ENCODE assay signal across 12 cellular contexts in the genomic region with DNA sequence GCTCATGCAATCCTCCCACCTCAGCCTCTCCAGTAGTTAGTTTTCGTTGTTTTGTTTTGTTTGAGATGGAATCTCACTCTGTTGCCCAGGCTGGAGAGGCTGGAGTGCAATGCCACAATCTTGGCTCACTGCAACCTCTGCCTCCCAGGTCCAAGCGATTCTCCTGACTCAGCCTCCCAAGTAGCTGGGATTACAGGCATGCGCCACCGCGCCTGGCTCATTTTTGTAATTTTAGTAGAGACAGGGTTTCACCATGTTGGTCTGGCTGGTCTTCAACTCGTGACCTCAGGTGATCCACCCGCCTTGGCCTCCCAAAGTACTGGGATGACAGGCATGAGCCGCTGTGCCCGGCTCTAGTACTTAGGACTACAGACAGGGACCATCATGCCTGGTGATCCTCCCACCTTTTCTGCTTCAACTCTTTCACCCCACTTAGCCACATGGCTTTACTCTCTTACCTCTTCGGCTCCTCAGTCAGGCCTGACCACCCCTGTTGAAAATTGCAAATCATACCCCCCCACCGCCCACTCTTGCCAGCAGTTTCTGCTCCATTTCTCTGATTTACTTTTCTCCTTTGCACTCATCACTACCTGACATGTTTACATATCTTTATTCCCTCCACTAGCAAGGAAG.
DNase-seq lines count a peak whose midpoint lies in the region; ATAC-seq and TF ChIP-seq lines count a peak whose summit lies in the region.
"Had no signal": no experiment of that assay in that cellular context is flagged by ENCODE, and none has a peak within 500 bp of the region (broad histone marks: within the 10 kb centered on the region; RNA-seq: fewer than 3 reads in every experiment).

No MANE protein-coding gene starts in this region.

- H3K36me3 ChIP-seq in HEK293 (ENCODE audit: control insufficient read depth in 2 of 2, insufficient read depth in 1 of 2, low read length in 2 of 2) (no peaks in the 10 kb centered on the region), endodermal cell (ENCODE audit: control insufficient read depth, insufficient read depth, low read length) (no peaks in the 10 kb centered on the region), adrenal gland (replicated peaks in 1 of 2) (no peaks in the 10 kb centered on the region)

- H3K4me3 ChIP-seq in HEK293 (ENCODE audit: low read depth, low read length) (no peak overlapping the region), endodermal cell (ENCODE audit: low read length) (no peak overlapping the region), adrenal gland (no peak overlapping the region)
- H3K4me3 ChIP-seq: coronary artery, SJSA1 had no signal

- H3K9ac ChIP-seq in endodermal cell (ENCODE audit: extremely low read depth, low read length, poor library complexity, severe bottlenecking) = no peak overlapping the region

- intact Hi-C loops in adrenal gland (cut with DNase I) = no loop called here

- no peak for ATAC-seq in activated CD8-positive, alpha-beta memory T cell treated with anti-CD3 and anti-CD28 coated beads, Interleukin-2, amount 10 ng/mL, durations not matched to agents 7 days and 5 days
- ATAC-seq in HG02623 (IDR thresholded peaks at IDR 0.05; ENCODE audit: unreplicated experiment) = no peak

- no peaks in the 10 kb centered on the region for H3K36me3 Mint-ChIP-seq in activated CD8-positive, alpha-beta memory T cell treated with anti-CD3 and anti-CD28 coated beads, Interleukin-2, amount 10 ng/mL, durations not matched to agents 7 days and 5 days
- H3K36me3 Mint-ChIP-seq in endodermal cell (ENCODE audit: low read depth) (no peaks in the 10 kb centered on the region), progenitor cell of endocrine pancreas (ENCODE audit: insufficient read depth) (no peaks in the 10 kb centered on the region)

- CTCF ChIA-PET in activated CD8-positive, alpha-beta memory T cell treated with anti-CD3 and anti-CD28 coated beads, Interleukin-2, amount 10 ng/mL, durations not matched to agents 7 days and 5 days (lab: Charles Lee) = no interaction called here
- CTCF ChIA-PET in HEK293 (lab: Yijun Ruan, JAX) = interaction anchor here (0.6 kb wide), 1 partner anchor 13 kb away, joined by 3 read pairs; no protein-coding TSS in a partner anchor

- no peaks in the 10 kb centered on the region for H3K27me3 Mint-ChIP-seq in activated CD8-positive, alpha-beta memory T cell treated with anti-CD3 and anti-CD28 coated beads, Interleukin-2, amount 10 ng/mL, durations not matched to agents 7 days and 5 days
- H3K27me3 Mint-ChIP-seq in endodermal cell (ENCODE audit: insufficient read depth) = peaks cover 11% of the 10 kb centered on the region
- peaks cover 6% of the 10 kb centered on the region for H3K27me3 Mint-ChIP-seq in progenitor cell of endocrine pancreas

- no peaks in the 10 kb centered on the region for H3K9me3 ChIP-seq in HEK293 (ENCODE audit: control insufficient read depth, insufficient read depth, low read depth, low read length)
- H3K9me3 ChIP-seq in endodermal cell (ENCODE audit: control insufficient read depth, low read length) = no peaks in the 10 kb centered on the region
- H3K9me3 ChIP-seq in adrenal gland (replicated peaks in 1 of 3) = no peaks in the 10 kb centered on the region

- peak overlapping the region; percentile 13 for H3K27ac Mint-ChIP-seq in activated CD8-positive, alpha-beta memory T cell treated with anti-CD3 and anti-CD28 coated beads, Interleukin-2, amount 10 ng/mL, durations not matched to agents 7 days and 5 days
- H3K27ac Mint-ChIP-seq in endodermal cell = no peak overlapping the region
- peak overlapping the region; percentile 36 for H3K27ac Mint-ChIP-seq in progenitor cell of endocrine pancreas

- WGBS in endodermal cell (ENCODE audit: insufficient coverage in 1 of 2, insufficient read length in 1 of 2), 2 experiments = 87 to 90% methylated on average over 9 to 11 of the region's 11 CpGs
- 93 to 99% (median 95%) methylated on average over 11 of the region's 11 CpGs for WGBS in adrenal gland, 4 donors

- H3K9me3 Mint-ChIP-seq in activated CD8-positive, alpha-beta memory T cell treated with anti-CD3 and anti-CD28 coated beads, Interleukin-2, amount 10 ng/mL, durations not matched to agents 7 days and 5 days (ENCODE audit: low read depth) = no peaks in the 10 kb centered on the region
- H3K9me3 Mint-ChIP-seq in endodermal cell = peaks cover 2% of the 10 kb centered on the region
- no peaks in the 10 kb centered on the region for H3K9me3 Mint-ChIP-seq in progenitor cell of endocrine pancreas (ENCODE audit: low read depth)

- H3K4me1 Mint-ChIP-seq in activated CD8-positive, alpha-beta memory T cell treated with anti-CD3 and anti-CD28 coated beads, Interleukin-2, amount 10 ng/mL, durations not matched to agents 7 days and 5 days = peaks cover 39% of the 10 kb centered on the region
- H3K4me1 Mint-ChIP-seq in endodermal cell = peaks cover 19% of the 10 kb centered on the region
- H3K4me1 Mint-ChIP-seq in progenitor cell of endocrine pancreas (ENCODE audit: low read depth) = peaks cover 15% of the 10 kb centered on the region

- TF ChIP-seq CTCF in HEK293 (tag by site-specific recombination; IDR thresholded peaks at IDR 0.05) (no peak), endodermal cell (conservative IDR thresholded peaks at IDR 0.05) (no peak), progenitor cell of endocrine pancreas (IDR thresholded peaks at IDR 0.05; ENCODE audit: unreplicated experiment) (no peak), adrenal gland (IDR thresholded peaks at IDR 0.05) (no peak)

- no peak overlapping the region for H3K4me3 Mint-ChIP-seq in activated CD8-positive, alpha-beta memory T cell treated with anti-CD3 and anti-CD28 coated beads, Interleukin-2, amount 10 ng/mL, durations not matched to agents 7 days and 5 days
- H3K4me3 Mint-ChIP-seq in endodermal cell (peak overlapping the region; percentile 75), progenitor cell of endocrine pancreas (ENCODE audit: low read depth) (peak overlapping the region; percentile 75)

- TF ChIP-seq POLR2A in adrenal gland (IDR thresholded peaks at IDR 0.05) = no peak

- POLR2A ChIA-PET in HEK293 (lab: Yijun Ruan, JAX) = interaction anchor here (0.7 kb wide), 1 partner anchor 224 kb away, joined by 3 read pairs; no protein-coding TSS in a partner anchor

- no peak for DNase-seq in activated CD8-positive, alpha-beta memory T cell treated with anti-CD3 and anti-CD28 coated beads, Interleukin-2, amount 10 ng/mL, durations not matched to agents 7 days and 5 days
- no peak for DNase-seq in activated CD8-positive, alpha-beta memory T cell treated with anti-CD3 and anti-CD28 coated beads, Interleukin-2, amount 50 U/mL, for 4 hours
- DNase-seq in endodermal cell (no peak), progenitor cell of endocrine pancreas (ENCODE audit: low spot score, unreplicated experiment) (no peak), adrenal gland (no peak), kidney glomerular epithelial cell (lab: John Stamatoyannopoulos, UW) (no peak)
- DNase-seq: NCI-H1694 treated with DMSO at 0.1 percent for 48 hours; stimulated activated CD4-positive, alpha-beta T cell treated with anti-CD3 and anti-CD28 coated beads, Interleukin-15, amount 100 ng/mL, for 24 hours had no signal

- H3K4me1 ChIP-seq in HEK293 (ENCODE audit: control insufficient read depth, insufficient read depth, low read length) (0 out of 2 replicates have a peak, but pooled peaks cover 3% of the 10 kb centered on the region), endodermal cell (ENCODE audit: control insufficient read depth, insufficient read depth, low read length) (no peaks in the 10 kb centered on the region), adrenal gland (replicated peaks in 1 of 2) (peaks cover 23 to 24% of the 10 kb centered on the region in 2 donors)

- H3K27ac ChIP-seq in HEK293 (ENCODE audit: extremely low read depth, low read depth, low read length) = no peak overlapping the region
- no peak overlapping the region for H3K27ac ChIP-seq in endodermal cell (ENCODE audit: low read depth, low read length)
- H3K27ac ChIP-seq in adrenal gland = no peak overlapping the region
- H3K27ac ChIP-seq: coronary artery, SJSA1 had no signal

- H3K27me3 ChIP-seq in endodermal cell (ENCODE audit: control insufficient read depth, insufficient read depth, low read length, poor library complexity, severe bottlenecking) (no peaks in the 10 kb centered on the region), adrenal gland (no peaks in the 10 kb centered on the region)
- H3K27me3 ChIP-seq: SJSA1 had no signal

TF ChIP-seq in HEK293, 187 proteins besides CTCF, POLR2A, EP300 and RAD21 (continues in another document):
- TF ChIP-seq REPIN1 (tag by site-specific recombination; IDR thresholded peaks at IDR 0.05; ENCODE audit: low read depth) (no peak), OVOL3 (tag by site-specific recombination; IDR thresholded peaks at IDR 0.05) (no peak), MYNN (tag by site-specific recombination; IDR thresholded peaks at IDR 0.05; ENCODE audit: borderline replicate concordance) (no peak), ZNF473 (tag by site-specific recombination; IDR thresholded peaks at IDR 0.05) (no peak), ZBTB17 (tag by site-specific recombination; IDR thresholded peaks at IDR 0.05) (no peak), ZNF292 (tag by site-specific recombination; IDR thresholded peaks at IDR 0.05; ENCODE audit: borderline replicate concordance, low read depth) (no peak), ZNF658 (tag by site-specific recombination; IDR thresholded peaks at IDR 0.05) (no peak), ZNF121 (tag by site-specific recombination; IDR thresholded peaks at IDR 0.05) (peak; percentile 20; the same call in 1 of the 2 replicates), ZNF112 (tag by site-specific recombination; IDR thresholded peaks at IDR 0.05) (no peak), ZNF623 (tag by site-specific recombination; IDR thresholded peaks at IDR 0.05) (no peak), ZNF211 (tag by site-specific recombination; IDR thresholded peaks at IDR 0.05; ENCODE audit: low read depth) (no peak)
- TF ChIP-seq, protein P1, sequence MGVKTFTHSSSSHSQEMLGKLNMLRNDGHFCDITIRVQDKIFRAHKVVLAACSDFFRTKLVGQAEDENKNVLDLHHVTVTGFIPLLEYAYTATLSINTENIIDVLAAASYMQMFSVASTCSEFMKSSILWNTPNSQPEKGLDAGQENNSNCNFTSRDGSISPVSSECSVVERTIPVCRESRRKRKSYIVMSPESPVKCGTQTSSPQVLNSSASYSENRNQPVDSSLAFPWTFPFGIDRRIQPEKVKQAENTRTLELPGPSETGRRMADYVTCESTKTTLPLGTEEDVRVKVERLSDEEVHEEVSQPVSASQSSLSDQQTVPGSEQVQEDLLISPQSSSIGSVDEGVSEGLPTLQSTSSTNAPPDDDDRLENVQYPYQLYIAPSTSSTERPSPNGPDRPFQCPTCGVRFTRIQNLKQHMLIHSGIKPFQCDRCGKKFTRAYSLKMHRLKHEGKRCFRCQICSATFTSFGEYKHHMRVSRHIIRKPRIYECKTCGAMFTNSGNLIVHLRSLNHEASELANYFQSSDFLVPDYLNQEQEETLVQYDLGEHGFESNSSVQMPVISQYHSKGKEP (tag by site-specific recombination; IDR thresholded peaks at IDR 0.05) = no peak
